8 cellular contexts compared by ENCODE assay signal in genomic region chr12:56080556-56081138, GRCh38. TPM values are rescaled to one million over a fixed set of nuclear protein-coding genes. Genes with fewer than 3 reads are reported as not detected.
DNase-seq lines count a peak whose midpoint lies in the region; ATAC-seq and TF ChIP-seq lines count a peak whose summit lies in the region.

No MANE protein-coding gene starts in this region.

- in situ Hi-C loops in GM13977 (cut with MboI; ENCODE audit: low pct_unique_long_range_greater_than_20kb, low sequenced_read_pairs, unreplicated experiment): no loop called here

- no peak for ATAC-seq in HG02973 (IDR thresholded peaks at IDR 0.05; ENCODE audit: unreplicated experiment)

- DNase-seq in GM13977 (ENCODE audit: low spot score) (peak; percentile 33), SW480 (ENCODE audit: low spot score) (peak; percentile 66), glutamatergic neuron (no peak), renal cortical epithelial cell (ENCODE audit: low read depth) (peak; percentile 36), CD1c-positive myeloid dendritic cell (ENCODE audit: extremely low spot score) (no peak), glomerular visceral epithelial cell (ENCODE audit: extremely low spot score) (no peak)
- no peak for DNase-seq in activated CD4-positive, CD25-positive, alpha-beta regulatory T cell (lab: John Stamatoyannopoulos, UW)

- H3K9me3 Mint-ChIP-seq in glutamatergic neuron (ENCODE audit: unreplicated experiment): peaks cover 11% of the 10 kb centered on the region

- TF ChIP-seq CTCF in GM13977 (IDR thresholded peaks at IDR 0.05; ENCODE audit: extremely low read depth, insufficient read depth, missing control alignments): no peak
- no peak for TF ChIP-seq CTCF in glutamatergic neuron (IDR thresholded peaks at IDR 0.05; ENCODE audit: partially characterized antibody, unreplicated experiment)

- H3K36me3 Mint-ChIP-seq in glutamatergic neuron (ENCODE audit: unreplicated experiment): no peaks in the 10 kb centered on the region

- peak overlapping the region; percentile 83 for H3K4me3 Mint-ChIP-seq in glutamatergic neuron (ENCODE audit: unreplicated experiment)

- no peak overlapping the region for H3K27ac Mint-ChIP-seq in glutamatergic neuron (ENCODE audit: unreplicated experiment)

- H3K4me1 Mint-ChIP-seq in glutamatergic neuron (ENCODE audit: low read depth, unreplicated experiment): no peaks in the 10 kb centered on the region

- peaks cover 4% of the 10 kb centered on the region for H3K27me3 Mint-ChIP-seq in glutamatergic neuron (ENCODE audit: unreplicated experiment)

RNA-seq across cellular contexts. Expression of gene ERBB3, which starts 0.7 kb away (rescaled TPM):
- total RNA-seq in glutamatergic neuron (ENCODE audit: unreplicated experiment): 33.7 TPM
- total RNA-seq in renal cortical epithelial cell: 5.1 and 19.4 TPM in 2 replicates

RNA-seq across cellular contexts. Expression of gene PA2G4, which starts 23.7 kb away (rescaled TPM):
- total RNA-seq in glutamatergic neuron (ENCODE audit: unreplicated experiment) (86.5 TPM), renal cortical epithelial cell (148 and 159 TPM in 2 replicates)

RNA-seq across cellular contexts. Expression of gene RPL41, which starts 35.8 kb away (rescaled TPM):
- 1,433 TPM for total RNA-seq in glutamatergic neuron (ENCODE audit: unreplicated experiment)
- 1,963 and 2,452 TPM in 2 replicates for total RNA-seq in renal cortical epithelial cell

RNA-seq across cellular contexts. Expression of gene ZC3H10, which starts 37.4 kb away (rescaled TPM):
- total RNA-seq in glutamatergic neuron (ENCODE audit: unreplicated experiment) (11.1 TPM), renal cortical epithelial cell (3.6 and 3.7 TPM in 2 replicates)

RNA-seq across cellular contexts. Expression of gene RPS26, which starts 38.9 kb away (rescaled TPM):
- total RNA-seq in glutamatergic neuron (ENCODE audit: unreplicated experiment): 29.8 TPM
- total RNA-seq in renal cortical epithelial cell: 119 and 710 TPM in 2 replicates

Comparison
In these comparisons a context has a peak if more than half of its experiments do, and no peak if none do; other contexts are left out.
1. DNase-seq: peak in GM13977 (single experiment), SW480 (single experiment) and renal cortical epithelial cell (single experiment); none in glutamatergic neuron (single experiment), activated CD4-positive, CD25-positive, alpha-beta regulatory T cell (0 of 4), CD1c-positive myeloid dendritic cell (single experiment) and glomerular visceral epithelial cell (single experiment).